19 cellular contexts compared by ENCODE assay signal in the genomic region with DNA sequence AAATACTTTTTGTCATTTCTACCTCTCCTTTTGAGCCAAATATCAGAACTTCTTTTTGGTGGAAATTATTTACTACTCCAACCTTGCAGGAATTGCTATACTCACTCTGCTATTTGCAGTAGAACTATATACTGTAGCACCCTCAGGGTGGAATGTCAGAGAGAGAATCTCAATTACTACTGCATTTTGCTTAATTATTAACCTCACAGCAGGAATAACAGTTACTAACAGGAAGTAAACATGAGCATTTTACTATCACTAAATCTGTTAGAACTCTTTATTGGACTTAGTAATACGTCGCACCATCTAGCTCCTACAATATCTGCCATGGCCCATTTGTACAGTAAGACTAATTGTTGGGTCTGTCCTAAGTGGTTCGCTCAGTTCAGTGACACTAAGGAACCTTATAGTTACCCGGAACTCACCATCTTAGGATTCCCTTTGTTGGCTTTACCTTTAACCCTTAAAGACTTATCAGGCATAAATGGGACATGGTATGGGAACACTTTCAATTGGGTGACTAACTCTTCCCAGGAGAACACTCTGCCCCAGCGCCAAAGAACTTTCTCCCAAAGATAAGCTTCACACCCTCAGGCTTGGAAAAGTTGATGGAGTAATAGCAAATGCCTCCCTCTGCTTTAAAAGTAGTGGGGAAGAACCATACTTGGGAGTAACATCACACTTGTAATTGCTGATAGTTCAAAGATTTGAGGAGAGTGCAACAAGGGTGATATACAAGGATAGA. TPM values are rescaled to one million over a fixed set of nuclear protein-coding genes. Genes with fewer than 3 reads are reported as not detected.
DNase-seq lines count a peak whose midpoint lies in the region; ATAC-seq and TF ChIP-seq lines count a peak whose summit lies in the region.
"Had no signal": no experiment of that assay in that cellular context is flagged by ENCODE, and none has a peak within 500 bp of the region (broad histone marks: within the 10 kb centered on the region; RNA-seq: fewer than 3 reads in every experiment).

No MANE protein-coding gene starts in this region.

- H2AFZ ChIP-seq in mammary epithelial cell (ENCODE audit: low read depth, low read length) = no peak overlapping the region

- no CpG with 5 or more reads among the region's 5 CpGs for WGBS in mesendoderm (ENCODE audit: extremely low coverage, insufficient coverage, low lambda C conversion rate)
- 84% methylated on average over 5 of the region's 5 CpGs for WGBS in mammary epithelial cell (ENCODE audit: low coverage, missing lambda C conversion rate)

- H3K4me1 Mint-ChIP-seq in activated naive CD8-positive, alpha-beta T cell (ENCODE audit: low read depth) = peaks cover 54% of the 10 kb centered on the region
- peaks cover 15% of the 10 kb centered on the region for H3K4me1 Mint-ChIP-seq in activated naive CD8-positive, alpha-beta T cell treated with anti-CD3 and anti-CD28 coated beads for 36 hours
- H3K4me1 Mint-ChIP-seq in T-cell = peaks cover 50 to 67% (median 62%) of the 10 kb centered on the region in 3 donors

- H3K27ac Mint-ChIP-seq in activated naive CD8-positive, alpha-beta T cell = peak overlapping the region; percentile 55
- no peak overlapping the region for H3K27ac Mint-ChIP-seq in activated naive CD8-positive, alpha-beta T cell treated with anti-CD3 and anti-CD28 coated beads for 36 hours
- H3K27ac Mint-ChIP-seq in T-cell = peak overlapping the region; percentile 29 to 81

- H3K9me3 ChIP-seq in mammary epithelial cell (replicated peaks; ENCODE audit: insufficient read depth, low read length) = no peaks in the 10 kb centered on the region

- intact Hi-C loops in mammary epithelial cell (cut with micrococcal nuclease) = no loop called here

- no peak for ATAC-seq in T-cell (replicated peaks in 1 of 4)
- ATAC-seq: K562, PC-3, Right ventricle myocardium inferior had no signal

- H3K27me3 Mint-ChIP-seq in activated naive CD8-positive, alpha-beta T cell = no peaks in the 10 kb centered on the region
- no peaks in the 10 kb centered on the region for H3K27me3 Mint-ChIP-seq in activated naive CD8-positive, alpha-beta T cell treated with anti-CD3 and anti-CD28 coated beads for 36 hours
- no peaks in the 10 kb centered on the region for H3K27me3 Mint-ChIP-seq in T-cell

- H3K27me3 ChIP-seq in mesendoderm (ENCODE audit: insufficient read depth, low read length, poor library complexity) (no peaks in the 10 kb centered on the region), mammary epithelial cell (ENCODE audit: insufficient read depth, low read length) (no peaks in the 10 kb centered on the region)

- H3K79me1 ChIP-seq in mesendoderm (ENCODE audit: low read length) = no peaks in the 10 kb centered on the region

- H3K56ac ChIP-seq in mesendoderm (ENCODE audit: low read length) = no peak overlapping the region

- H3K9ac ChIP-seq in mesendoderm (ENCODE audit: low read length) = no peak overlapping the region
- no peak overlapping the region for H3K9ac ChIP-seq in mammary epithelial cell (ENCODE audit: insufficient read depth, low read length)

- no peak overlapping the region for H3K4ac ChIP-seq in mesendoderm (ENCODE audit: low read depth, low read length)

- in situ Hi-C loops in mammary epithelial cell (cut with MboI; ENCODE audit: low sequenced_read_pairs in 2 of 2) = loop anchor here in 1 of 2 donors (10.0 kb wide), 1 partner anchor 302 kb away; no protein-coding TSS in a partner anchor

- no peak overlapping the region for H2BK5ac ChIP-seq in mesendoderm (ENCODE audit: low read length)

- no peak overlapping the region for H3K27ac ChIP-seq in mesendoderm (ENCODE audit: low read depth, low read length)
- H3K27ac ChIP-seq in mammary epithelial cell (ENCODE audit: insufficient read depth, low read depth, low read length) = no peak overlapping the region
- H3K27ac ChIP-seq: HL-60, SK-N-MC had no signal

- CTCF ChIA-PET in T-cell (lab: Charles Lee) = interaction anchor here in 1 of 2 donors (0.6 kb wide), 1 partner anchor 13 kb away, joined by 3 read pairs; no protein-coding TSS in a partner anchor
- CTCF ChIA-PET in mammary epithelial cell (lab: Charles Lee; ENCODE audit: low non-redundant PET) = no interaction called here

- peaks cover 4% of the 10 kb centered on the region for H3K9me3 Mint-ChIP-seq in activated naive CD8-positive, alpha-beta T cell (ENCODE audit: low read depth)
- no peaks in the 10 kb centered on the region for H3K9me3 Mint-ChIP-seq in activated naive CD8-positive, alpha-beta T cell treated with anti-CD3 and anti-CD28 coated beads for 36 hours
- H3K9me3 Mint-ChIP-seq in T-cell = no peaks in the 10 kb centered on the region

- H3K4me3 ChIP-seq in mesendoderm (ENCODE audit: low read length) (no peak overlapping the region), mammary epithelial cell (replicated peaks in 1 of 3; ENCODE audit: insufficient read depth in 1 of 3, low read depth in 2 of 3, low read length in 3 of 3) (no peak overlapping the region)
- H3K4me3 ChIP-seq: K562, SK-N-MC had no signal

- H3K4me1 ChIP-seq in mesendoderm (ENCODE audit: control insufficient read depth, low read depth, low read length) = peaks cover 3% of the 10 kb centered on the region
- no peaks in the 10 kb centered on the region for H3K4me1 ChIP-seq in mammary epithelial cell (ENCODE audit: insufficient read depth, low read length)

- H3K36me3 ChIP-seq in mesendoderm (ENCODE audit: control insufficient read depth, insufficient read depth, low read length) (no peaks in the 10 kb centered on the region), mammary epithelial cell (ENCODE audit: insufficient read depth, low read length) (no peaks in the 10 kb centered on the region)

- TF ChIP-seq CTCF in mammary epithelial cell (conservative IDR thresholded peaks at IDR 0.05 in 1 of 2, IDR thresholded peaks at IDR 0.05 in 1 of 2; ENCODE audit: extremely low read depth in 1 of 2, insufficient read depth in 1 of 2, low read depth in 1 of 2, low read length in 2 of 2) = no peak

- H2BK120ac ChIP-seq in mesendoderm (ENCODE audit: low read depth, low read length) = no peak overlapping the region

- DNase-seq in activated naive CD8-positive, alpha-beta T cell treated with anti-CD3 and anti-CD28 coated beads for 36 hours = no peak
- DNase-seq in T-cell = no peak
- DNase-seq in mesendoderm = peak; percentile 47
- DNase-seq in activated effector memory CD4-positive, alpha-beta T cell treated with Interleukin-2 at 50 U/mL for 16 hours = no peak
- no peak for DNase-seq in activated naive CD4-positive, alpha-beta T cell treated with anti-CD3 and anti-CD28 coated beads, Interleukin-2, amount 50 U/mL, for 16 hours
- no peak for DNase-seq in activated gamma-delta T cell treated with Interleukin-2 at 50 U/mL for 16 hours
- DNase-seq in mammary epithelial cell = no peak
- DNase-seq: C1 segment of cervical spinal cord, GF-D8, NCI-H1048, NCI-H1694 treated with DMSO at 0.1 percent for 48 hours, NCI-H446, PC-3 had no signal

- no peak overlapping the region for H3K23ac ChIP-seq in mesendoderm (ENCODE audit: low read length)

- H4K5ac ChIP-seq in mesendoderm (ENCODE audit: low read length) = no peak overlapping the region

- H3K36me3 Mint-ChIP-seq in activated naive CD8-positive, alpha-beta T cell = peaks cover 17% of the 10 kb centered on the region
- peaks cover 56% of the 10 kb centered on the region for H3K36me3 Mint-ChIP-seq in activated naive CD8-positive, alpha-beta T cell treated with anti-CD3 and anti-CD28 coated beads for 36 hours
- H3K36me3 Mint-ChIP-seq in T-cell = peaks cover 45% of the 10 kb centered on the region

- dilution Hi-C loops in mammary epithelial cell (cut with HindIII; ENCODE audit: low sequenced_read_pairs) = no loop called here

- no peaks in the 10 kb centered on the region for H3K79me2 ChIP-seq in mesendoderm (ENCODE audit: control insufficient read depth, insufficient read depth, low read length)
- peaks cover 88% of the 10 kb centered on the region for H3K79me2 ChIP-seq in mammary epithelial cell (ENCODE audit: insufficient read depth, low read length)

- H3K4me3 Mint-ChIP-seq in activated naive CD8-positive, alpha-beta T cell = no peak overlapping the region
- H3K4me3 Mint-ChIP-seq in activated naive CD8-positive, alpha-beta T cell treated with anti-CD3 and anti-CD28 coated beads for 36 hours = no peak overlapping the region
- H3K4me3 Mint-ChIP-seq in T-cell = no peak overlapping the region

- no peaks in the 10 kb centered on the region for H4K20me1 ChIP-seq in mammary epithelial cell (ENCODE audit: insufficient read depth, low read length)

- H3K18ac ChIP-seq in mesendoderm (ENCODE audit: low read length) = no peak overlapping the region

- H3K4me2 ChIP-seq in mesendoderm (ENCODE audit: low read length) (no peak overlapping the region), mammary epithelial cell (ENCODE audit: insufficient read depth, low read depth, low read length) (no peak overlapping the region)

- POLR2A ChIA-PET in T-cell (lab: Charles Lee) = no interaction called here

- no peak overlapping the region for H2AK5ac ChIP-seq in mesendoderm (ENCODE audit: low read length)

- no TSS peak for BruUV-seq in mammary epithelial cell (replicated peaks; lab: Mats Ljungman, UMichigan)

- no peak overlapping the region for H4K8ac ChIP-seq in mesendoderm (ENCODE audit: low read depth, low read length)

- no peak overlapping the region for H2BK15ac ChIP-seq in mesendoderm (replicated peaks; ENCODE audit: low read depth)

RNA-seq across cellular contexts. Expression of a gene that starts 38.8 kb away (rescaled TPM):
- total RNA-seq in activated naive CD8-positive, alpha-beta T cell treated with anti-CD3 and anti-CD28 coated beads for 36 hours = not detected
- total RNA-seq in T-cell = under 1 TPM in 2 of 5 donors, not detected in 3; 0.13 to 0.23 TPM
- polyA plus RNA-seq in mesendoderm (2013, experiment 1 of 2) = 0.03 TPM
- 0.03 TPM for polyA plus RNA-seq in mesendoderm (2013, experiment 2 of 2)
- total RNA-seq in mammary epithelial cell = not detected
- polyA plus RNA-seq in mammary epithelial cell = not detected
- not detected for polyA minus RNA-seq in mammary epithelial cell
- total RNA-seq: A172, K562, PC-3 had no signal
